ENCODE assay signal across 2 cellular contexts in the genomic region with DNA sequence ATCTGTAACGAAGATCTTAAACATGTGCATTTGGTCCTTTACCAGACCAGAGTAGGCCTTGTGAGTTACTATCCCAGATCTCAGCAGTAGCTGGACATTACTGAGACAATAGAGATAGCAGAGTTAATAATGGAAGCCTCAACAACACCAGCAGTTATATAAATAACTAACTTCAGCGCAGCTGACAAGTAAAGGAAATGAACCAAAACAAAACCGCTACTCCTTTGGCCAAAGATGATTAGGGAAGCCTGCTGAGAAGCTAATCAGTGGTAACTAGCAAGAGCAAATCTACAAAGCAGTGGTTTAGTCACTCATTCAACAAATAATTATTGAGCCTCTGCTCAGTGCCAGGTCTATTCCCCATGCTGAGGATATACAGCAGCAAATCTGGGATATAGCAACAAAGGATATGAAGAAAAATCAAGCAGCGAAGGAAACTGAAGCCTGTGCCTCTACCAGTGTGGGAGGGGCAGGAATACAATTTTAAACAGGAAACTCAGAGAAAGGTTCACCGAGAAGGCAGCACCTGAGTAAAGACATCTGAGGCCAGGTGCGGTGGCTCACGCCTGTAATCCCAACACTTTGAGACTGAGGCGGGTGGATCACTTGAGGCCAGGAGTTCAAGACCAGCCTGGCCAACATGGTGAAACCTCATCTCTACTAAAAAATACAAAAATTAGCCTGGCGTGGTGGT.
TF ChIP-seq lines count a peak whose summit lies in the region.

No MANE protein-coding gene starts in this region.

TF ChIP-seq in SK-N-SH, 30 proteins besides CTCF, POLR2A, EP300 and RAD21 (continued from another document):
- TF ChIP-seq, protein P1, sequence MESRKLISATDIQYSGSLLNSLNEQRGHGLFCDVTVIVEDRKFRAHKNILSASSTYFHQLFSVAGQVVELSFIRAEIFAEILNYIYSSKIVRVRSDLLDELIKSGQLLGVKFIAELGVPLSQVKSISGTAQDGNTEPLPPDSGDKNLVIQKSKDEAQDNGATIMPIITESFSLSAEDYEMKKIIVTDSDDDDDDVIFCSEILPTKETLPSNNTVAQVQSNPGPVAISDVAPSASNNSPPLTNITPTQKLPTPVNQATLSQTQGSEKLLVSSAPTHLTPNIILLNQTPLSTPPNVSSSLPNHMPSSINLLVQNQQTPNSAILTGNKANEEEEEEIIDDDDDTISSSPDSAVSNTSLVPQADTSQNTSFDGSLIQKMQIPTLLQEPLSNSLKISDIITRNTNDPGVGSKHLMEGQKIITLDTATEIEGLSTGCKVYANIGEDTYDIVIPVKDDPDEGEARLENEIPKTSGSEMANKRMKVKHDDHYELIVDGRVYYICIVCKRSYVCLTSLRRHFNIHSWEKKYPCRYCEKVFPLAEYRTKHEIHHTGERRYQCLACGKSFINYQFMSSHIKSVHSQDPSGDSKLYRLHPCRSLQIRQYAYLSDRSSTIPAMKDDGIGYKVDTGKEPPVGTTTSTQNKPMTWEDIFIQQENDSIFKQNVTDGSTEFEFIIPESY (IDR thresholded peaks at IDR 0.05; ENCODE audit: borderline replicate concordance, low read depth): no peak
- TF ChIP-seq GABPA (IDR thresholded peaks at IDR 0.05; ENCODE audit: low read depth) (no peak), MEF2A (IDR thresholded peaks at IDR 0.05; ENCODE audit: borderline replicate concordance, low read depth) (no peak)

TF ChIP-seq in SK-N-SH treated with all-trans-retinoic acid at 6 μM for 48 hours, 23 proteins besides CTCF, POLR2A, EP300 and RAD21 (continued from another document):
- TF ChIP-seq, protein P2, sequence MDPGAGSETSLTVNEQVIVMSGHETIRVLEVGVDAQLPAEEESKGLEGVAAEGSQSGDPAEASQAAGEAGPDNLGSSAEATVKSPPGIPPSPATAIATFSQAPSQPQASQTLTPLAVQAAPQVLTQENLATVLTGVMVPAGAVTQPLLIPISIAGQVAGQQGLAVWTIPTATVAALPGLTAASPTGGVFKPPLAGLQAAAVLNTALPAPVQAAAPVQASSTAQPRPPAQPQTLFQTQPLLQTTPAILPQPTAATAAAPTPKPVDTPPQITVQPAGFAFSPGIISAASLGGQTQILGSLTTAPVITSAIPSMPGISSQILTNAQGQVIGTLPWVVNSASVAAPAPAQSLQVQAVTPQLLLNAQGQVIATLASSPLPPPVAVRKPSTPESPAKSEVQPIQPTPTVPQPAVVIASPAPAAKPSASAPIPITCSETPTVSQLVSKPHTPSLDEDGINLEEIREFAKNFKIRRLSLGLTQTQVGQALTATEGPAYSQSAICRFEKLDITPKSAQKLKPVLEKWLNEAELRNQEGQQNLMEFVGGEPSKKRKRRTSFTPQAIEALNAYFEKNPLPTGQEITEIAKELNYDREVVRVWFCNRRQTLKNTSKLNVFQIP (CRISPR knock-in tag; IDR thresholded peaks at IDR 0.05; ENCODE audit: borderline replicate concordance, low read depth): no peak
- TF ChIP-seq, protein P3, sequence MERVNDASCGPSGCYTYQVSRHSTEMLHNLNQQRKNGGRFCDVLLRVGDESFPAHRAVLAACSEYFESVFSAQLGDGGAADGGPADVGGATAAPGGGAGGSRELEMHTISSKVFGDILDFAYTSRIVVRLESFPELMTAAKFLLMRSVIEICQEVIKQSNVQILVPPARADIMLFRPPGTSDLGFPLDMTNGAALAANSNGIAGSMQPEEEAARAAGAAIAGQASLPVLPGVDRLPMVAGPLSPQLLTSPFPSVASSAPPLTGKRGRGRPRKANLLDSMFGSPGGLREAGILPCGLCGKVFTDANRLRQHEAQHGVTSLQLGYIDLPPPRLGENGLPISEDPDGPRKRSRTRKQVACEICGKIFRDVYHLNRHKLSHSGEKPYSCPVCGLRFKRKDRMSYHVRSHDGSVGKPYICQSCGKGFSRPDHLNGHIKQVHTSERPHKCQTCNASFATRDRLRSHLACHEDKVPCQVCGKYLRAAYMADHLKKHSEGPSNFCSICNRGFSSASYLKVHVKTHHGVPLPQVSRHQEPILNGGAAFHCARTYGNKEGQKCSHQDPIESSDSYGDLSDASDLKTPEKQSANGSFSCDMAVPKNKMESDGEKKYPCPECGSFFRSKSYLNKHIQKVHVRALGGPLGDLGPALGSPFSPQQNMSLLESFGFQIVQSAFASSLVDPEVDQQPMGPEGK (CRISPR knock-in tag; IDR thresholded peaks at IDR 0.05; ENCODE audit: borderline replicate concordance): no peak
- no peak for TF ChIP-seq ZNF565 (CRISPR knock-in tag; conservative IDR thresholded peaks at IDR 0.05; ENCODE audit: low read depth)
- no peak for TF ChIP-seq ZC3H10 (CRISPR knock-in tag; IDR thresholded peaks at IDR 0.05)
- no peak for TF ChIP-seq ESRRG (CRISPR knock-in tag; IDR thresholded peaks at IDR 0.05)
- TF ChIP-seq ARNTL (CRISPR knock-in tag; IDR thresholded peaks at IDR 0.05; ENCODE audit: borderline replicate concordance, low read depth): no peak
- TF ChIP-seq, protein P4, sequence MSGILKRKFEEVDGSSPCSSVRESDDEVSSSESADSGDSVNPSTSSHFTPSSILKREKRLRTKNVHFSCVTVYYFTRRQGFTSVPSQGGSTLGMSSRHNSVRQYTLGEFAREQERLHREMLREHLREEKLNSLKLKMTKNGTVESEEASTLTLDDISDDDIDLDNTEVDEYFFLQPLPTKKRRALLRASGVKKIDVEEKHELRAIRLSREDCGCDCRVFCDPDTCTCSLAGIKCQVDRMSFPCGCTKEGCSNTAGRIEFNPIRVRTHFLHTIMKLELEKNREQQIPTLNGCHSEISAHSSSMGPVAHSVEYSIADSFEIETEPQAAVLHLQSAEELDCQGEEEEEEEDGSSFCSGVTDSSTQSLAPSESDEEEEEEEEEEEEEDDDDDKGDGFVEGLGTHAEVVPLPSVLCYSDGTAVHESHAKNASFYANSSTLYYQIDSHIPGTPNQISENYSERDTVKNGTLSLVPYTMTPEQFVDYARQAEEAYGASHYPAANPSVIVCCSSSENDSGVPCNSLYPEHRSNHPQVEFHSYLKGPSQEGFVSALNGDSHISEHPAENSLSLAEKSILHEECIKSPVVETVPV (CRISPR knock-in tag; IDR thresholded peaks at IDR 0.05): no peak
- no peak for TF ChIP-seq ZNF70 (CRISPR knock-in tag; IDR thresholded peaks at IDR 0.05)
- TF ChIP-seq, protein P5, sequence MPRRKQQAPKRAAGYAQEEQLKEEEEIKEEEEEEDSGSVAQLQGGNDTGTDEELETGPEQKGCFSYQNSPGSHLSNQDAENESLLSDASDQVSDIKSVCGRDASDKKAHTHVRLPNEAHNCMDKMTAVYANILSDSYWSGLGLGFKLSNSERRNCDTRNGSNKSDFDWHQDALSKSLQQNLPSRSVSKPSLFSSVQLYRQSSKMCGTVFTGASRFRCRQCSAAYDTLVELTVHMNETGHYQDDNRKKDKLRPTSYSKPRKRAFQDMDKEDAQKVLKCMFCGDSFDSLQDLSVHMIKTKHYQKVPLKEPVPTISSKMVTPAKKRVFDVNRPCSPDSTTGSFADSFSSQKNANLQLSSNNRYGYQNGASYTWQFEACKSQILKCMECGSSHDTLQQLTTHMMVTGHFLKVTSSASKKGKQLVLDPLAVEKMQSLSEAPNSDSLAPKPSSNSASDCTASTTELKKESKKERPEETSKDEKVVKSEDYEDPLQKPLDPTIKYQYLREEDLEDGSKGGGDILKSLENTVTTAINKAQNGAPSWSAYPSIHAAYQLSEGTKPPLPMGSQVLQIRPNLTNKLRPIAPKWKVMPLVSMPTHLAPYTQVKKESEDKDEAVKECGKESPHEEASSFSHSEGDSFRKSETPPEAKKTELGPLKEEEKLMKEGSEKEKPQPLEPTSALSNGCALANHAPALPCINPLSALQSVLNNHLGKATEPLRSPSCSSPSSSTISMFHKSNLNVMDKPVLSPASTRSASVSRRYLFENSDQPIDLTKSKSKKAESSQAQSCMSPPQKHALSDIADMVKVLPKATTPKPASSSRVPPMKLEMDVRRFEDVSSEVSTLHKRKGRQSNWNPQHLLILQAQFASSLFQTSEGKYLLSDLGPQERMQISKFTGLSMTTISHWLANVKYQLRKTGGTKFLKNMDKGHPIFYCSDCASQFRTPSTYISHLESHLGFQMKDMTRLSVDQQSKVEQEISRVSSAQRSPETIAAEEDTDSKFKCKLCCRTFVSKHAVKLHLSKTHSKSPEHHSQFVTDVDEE (CRISPR knock-in tag; IDR thresholded peaks at IDR 0.05): no peak
- TF ChIP-seq PPARA (CRISPR knock-in tag; IDR thresholded peaks at IDR 0.05; ENCODE audit: borderline replicate concordance): no peak
- no peak for TF ChIP-seq OSR1 (CRISPR knock-in tag; IDR thresholded peaks at IDR 0.05)
TF ChIP-seq in SK-N-SH treated with all-trans-retinoic acid at 6 μM for 48 hours: peak in this region for 0.
